ENCODE assay signal across 4 cellular contexts in genomic region chr1:5670590-5671350, GRCh38.
"Had no signal": no experiment of that assay in that cellular context is flagged by ENCODE, and none has a peak within 500 bp of the region (broad histone marks: within the 10 kb centered on the region; RNA-seq: fewer than 3 reads in every experiment).

No MANE protein-coding gene starts in this region.

- H3K4me3 ChIP-seq: GM23338 had no signal

- DNase-seq: H9, HCEC 1CT, IMR-90 had no signal

- ATAC-seq: GM23338 had no signal
